ENCODE assay signal across 3 cellular contexts in the genomic region with DNA sequence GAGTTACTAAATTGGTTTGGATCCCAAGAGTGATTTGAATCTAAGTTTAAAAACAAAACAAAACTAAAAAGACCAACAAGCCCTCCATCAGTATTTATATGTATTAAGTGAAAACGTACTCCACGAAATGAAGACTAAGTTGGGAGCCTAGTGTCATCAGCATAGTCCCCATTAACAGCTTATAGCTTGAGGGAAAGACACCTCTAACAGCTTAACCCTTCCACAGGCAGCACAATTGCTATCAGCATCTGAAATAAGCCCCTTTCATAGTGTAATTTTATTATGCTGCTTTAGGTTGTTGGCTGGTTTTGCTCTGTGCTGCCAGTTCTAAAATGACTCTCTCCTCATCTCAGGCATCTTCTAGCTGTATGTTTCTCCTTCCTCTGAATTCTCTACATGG.
TF ChIP-seq lines count a peak whose summit lies in the region.

No MANE protein-coding gene starts in this region.

TF ChIP-seq in SK-N-SH, 30 proteins besides CTCF, POLR2A, EP300 and RAD21:
- no peak for TF ChIP-seq YY1 (IDR thresholded peaks at IDR 0.05; ENCODE audit: low read depth)
- peak; percentile 32; the same call in 1 of the 2 replicates for TF ChIP-seq GATA2 (CRISPR knock-in tag; IDR thresholded peaks at IDR 0.05)
- TF ChIP-seq, protein P1, sequence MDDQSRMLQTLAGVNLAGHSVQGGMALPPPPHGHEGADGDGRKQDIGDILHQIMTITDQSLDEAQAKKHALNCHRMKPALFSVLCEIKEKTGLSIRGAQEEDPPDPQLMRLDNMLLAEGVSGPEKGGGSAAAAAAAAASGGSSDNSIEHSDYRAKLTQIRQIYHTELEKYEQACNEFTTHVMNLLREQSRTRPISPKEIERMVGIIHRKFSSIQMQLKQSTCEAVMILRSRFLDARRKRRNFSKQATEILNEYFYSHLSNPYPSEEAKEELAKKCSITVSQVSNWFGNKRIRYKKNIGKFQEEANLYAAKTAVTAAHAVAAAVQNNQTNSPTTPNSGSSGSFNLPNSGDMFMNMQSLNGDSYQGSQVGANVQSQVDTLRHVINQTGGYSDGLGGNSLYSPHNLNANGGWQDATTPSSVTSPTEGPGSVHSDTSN (IDR thresholded peaks at IDR 0.05), result no peak
- no peak for TF ChIP-seq SIN3A (IDR thresholded peaks at IDR 0.05; ENCODE audit: borderline replicate concordance, low read depth, low read length)
- no peak for TF ChIP-seq POLR2AphosphoS5 (IDR thresholded peaks at IDR 0.05; ENCODE audit: low read depth, low read length)
- TF ChIP-seq FOSL2 (IDR thresholded peaks at IDR 0.05; ENCODE audit: borderline replicate concordance, low read depth), result no peak

TF ChIP-seq in SK-N-SH treated with all-trans-retinoic acid at 6 μM for 48 hours, 23 proteins besides CTCF, POLR2A, EP300 and RAD21:
- no peak for TF ChIP-seq ARNTL (CRISPR knock-in tag; IDR thresholded peaks at IDR 0.05; ENCODE audit: borderline replicate concordance, low read depth)
- TF ChIP-seq PPARA (CRISPR knock-in tag; IDR thresholded peaks at IDR 0.05; ENCODE audit: borderline replicate concordance), result no peak
- TF ChIP-seq, protein P2, sequence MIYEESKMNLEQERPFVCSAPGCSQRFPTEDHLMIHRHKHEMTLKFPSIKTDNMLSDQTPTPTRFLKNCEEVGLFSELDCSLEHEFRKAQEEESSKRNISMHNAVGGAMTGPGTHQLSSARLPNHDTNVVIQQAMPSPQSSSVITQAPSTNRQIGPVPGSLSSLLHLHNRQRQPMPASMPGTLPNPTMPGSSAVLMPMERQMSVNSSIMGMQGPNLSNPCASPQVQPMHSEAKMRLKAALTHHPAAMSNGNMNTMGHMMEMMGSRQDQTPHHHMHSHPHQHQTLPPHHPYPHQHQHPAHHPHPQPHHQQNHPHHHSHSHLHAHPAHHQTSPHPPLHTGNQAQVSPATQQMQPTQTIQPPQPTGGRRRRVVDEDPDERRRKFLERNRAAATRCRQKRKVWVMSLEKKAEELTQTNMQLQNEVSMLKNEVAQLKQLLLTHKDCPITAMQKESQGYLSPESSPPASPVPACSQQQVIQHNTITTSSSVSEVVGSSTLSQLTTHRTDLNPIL (CRISPR knock-in tag; IDR thresholded peaks at IDR 0.05; ENCODE audit: low read depth), result no peak
- no peak for TF ChIP-seq OSR1 (CRISPR knock-in tag; IDR thresholded peaks at IDR 0.05)
- TF ChIP-seq ESRRG (CRISPR knock-in tag; IDR thresholded peaks at IDR 0.05), result no peak
- no peak for TF ChIP-seq TCF4 (CRISPR knock-in tag; IDR thresholded peaks at IDR 0.05; ENCODE audit: borderline replicate concordance)
- TF ChIP-seq ZNF565 (CRISPR knock-in tag; conservative IDR thresholded peaks at IDR 0.05; ENCODE audit: low read depth), result no peak
- TF ChIP-seq CSDC2 (CRISPR knock-in tag; IDR thresholded peaks at IDR 0.05), result no peak
- no peak for TF ChIP-seq GLIS3 (CRISPR knock-in tag; IDR thresholded peaks at IDR 0.05)

TF ChIP-seq in H1, 55 proteins besides CTCF, POLR2A, EP300 and RAD21:
- TF ChIP-seq JUN (IDR thresholded peaks at IDR 0.05; ENCODE audit: low read depth, low read length) (no peak), GABPA (IDR thresholded peaks at IDR 0.05; ENCODE audit: borderline replicate concordance, insufficient read depth, low read length) (no peak), SP4 (IDR thresholded peaks at IDR 0.05; ENCODE audit: low read length) (no peak), NANOG (IDR thresholded peaks at IDR 0.05; ENCODE audit: insufficient read depth, low read depth, low read length, poor library complexity, severe bottlenecking) (no peak)
